8 cellular contexts compared by ENCODE assay signal in the genomic region with DNA sequence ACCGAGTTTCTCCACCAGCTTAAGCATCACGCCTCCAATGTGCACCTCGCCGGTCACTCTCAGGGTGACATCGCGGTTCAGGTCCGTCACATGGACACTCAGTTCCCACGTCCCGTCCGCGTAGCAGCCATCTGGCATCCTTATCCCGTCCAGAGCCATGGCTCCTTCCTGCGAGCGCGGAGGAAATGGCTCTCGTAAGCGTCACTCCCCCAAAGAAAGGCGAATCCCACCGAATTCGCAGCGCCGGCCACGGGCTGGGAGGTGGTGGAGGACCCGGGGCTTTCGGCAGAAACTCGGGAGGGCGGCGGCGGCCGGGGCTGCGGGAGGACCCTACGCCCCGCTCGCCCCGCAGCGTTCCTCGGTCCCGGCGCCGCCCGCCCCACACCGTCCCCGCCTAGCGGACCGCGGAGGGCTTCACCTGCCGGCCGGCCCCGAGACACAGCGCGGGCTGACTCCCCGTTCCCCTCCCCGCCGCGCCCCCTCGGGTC. TPM values are rescaled to one million over a fixed set of nuclear protein-coding genes. Genes with fewer than 3 reads are reported as not detected.
A peak's percentile ranks its signal among the peaks of the same experiment; 100 is the strongest.
DNase-seq lines count a peak whose midpoint lies in the region; ATAC-seq and TF ChIP-seq lines count a peak whose summit lies in the region.

No MANE protein-coding gene starts in this region.

- H3K4me2 ChIP-seq in GM23338 = peak overlapping the region; percentile 77

- H3F3A ChIP-seq in GM23338 (replicated peaks; ENCODE audit: low read depth) = no peaks in the 10 kb centered on the region; the same call in 1 of the 2 replicates

- H3K79me2 ChIP-seq in GM23338 (replicated peaks; ENCODE audit: insufficient read depth) = peaks cover 50% of the 10 kb centered on the region

- H3K27ac ChIP-seq in GM23338 (ENCODE audit: low read depth) = peak overlapping the region; percentile 61

- ATAC-seq in GM23338 = peak; percentile 71
- peak; percentile 51 to 62 for ATAC-seq in activated naive CD4-positive, alpha-beta T cell treated with anti-CD3 and anti-CD28 coated beads, Interleukin-2, amount 50 U/mL, for 72 hours
- ATAC-seq in Right ventricle myocardium inferior = peak; percentile 53
- ATAC-seq in omental fat pad (ENCODE audit: low FRiP score) = peak; percentile 58

- in situ Hi-C loops in Caki2 (cut with HindIII; ENCODE audit: low pct_unique_long_range_greater_than_20kb, low sequenced_read_pairs) (no loop called here), GM13976 (cut with MboI; ENCODE audit: low sequenced_read_pairs, unreplicated experiment) (loop anchor here (25.0 kb wide), 1 partner anchor 663 kb away; no protein-coding TSS in a partner anchor)

- H3K4me1 ChIP-seq in GM23338 (ENCODE audit: insufficient read depth) = peaks cover 43% of the 10 kb centered on the region

- H3K4me3 Mint-ChIP-seq in GM23338 = peak overlapping the region; percentile 99

- no peaks in the 10 kb centered on the region for H3K27me3 ChIP-seq in GM23338 (ENCODE audit: insufficient read depth)

- peaks cover 51% of the 10 kb centered on the region for H3K4me1 Mint-ChIP-seq in GM23338

- intact Hi-C loops in Right ventricle myocardium inferior (cut with DNase I) = loop anchor here (2.0 to 5.0 kb wide), 3 partner anchors 72 to 108 kb away; no protein-coding TSS in a partner anchor

- peaks cover 26% of the 10 kb centered on the region for H3K36me3 Mint-ChIP-seq in GM23338 (ENCODE audit: low read depth)
- H3K36me3 Mint-ChIP-seq in activated naive CD4-positive, alpha-beta T cell treated with anti-CD3 and anti-CD28 coated beads, Interleukin-2, amount 50 U/mL, for 72 hours = peaks cover 8 to 13% of the 10 kb centered on the region in 2 donors

- peak overlapping the region; percentile 88 for H3K4me3 ChIP-seq in GM23338

- TF ChIP-seq CTCF in GM23338 (conservative IDR thresholded peaks at IDR 0.05; ENCODE audit: low read depth in 2 of 2) (no peak), omental fat pad (IDR thresholded peaks at IDR 0.05) (no peak), GM13976 (IDR thresholded peaks at IDR 0.05; ENCODE audit: borderline replicate concordance, control extremely low read depth, extremely low read depth, insufficient read depth, missing control alignments) (no peak)

- 0 out of 2 replicates have a peak overlapping the region, but pooled peaks have one; percentile 63 for H2AFZ ChIP-seq in GM23338

- no peaks in the 10 kb centered on the region for H4K20me1 ChIP-seq in GM23338 (replicated peaks; ENCODE audit: insufficient read depth)

- H3K9me2 ChIP-seq in GM23338 (ENCODE audit: insufficient read depth) = no peaks in the 10 kb centered on the region

- no peaks in the 10 kb centered on the region; the same call in 1 of the 2 replicates for H3K36me3 ChIP-seq in GM23338 (ENCODE audit: insufficient read depth)

- DNase-seq in Caki2 (ENCODE audit: low read depth) (peak; percentile 60), GM23338 (ENCODE audit: low spot score) (peak; percentile 61), NCI-H524 treated with DMSO at 0.1 percent for 48 hours (lab: John Stamatoyannopoulos, UW) (peak; percentile 48), Right ventricle myocardium inferior (ENCODE audit: missing footprints) (peak; percentile 71), omental fat pad (ENCODE audit: low spot score) (peak; percentile 33), GM13976 (ENCODE audit: low spot score) (no peak), AML-193 (lab: John Stamatoyannopoulos, UW) (no peak)
- DNase-seq in activated naive CD4-positive, alpha-beta T cell treated with anti-CD3 and anti-CD28 coated beads, Interleukin-2, amount 50 U/mL, for 72 hours (ENCODE audit: low spot score in 2 of 2) = peak in 1 of 2 donors; percentile 14

- H3K9me3 Mint-ChIP-seq in GM23338 = no peaks in the 10 kb centered on the region; the same call in 2 of the 3 replicates
- H3K9me3 Mint-ChIP-seq in activated naive CD4-positive, alpha-beta T cell treated with anti-CD3 and anti-CD28 coated beads, Interleukin-2, amount 50 U/mL, for 72 hours = no peaks in the 10 kb centered on the region

- H3K27me3 Mint-ChIP-seq in GM23338 (ENCODE audit: insufficient read depth, low read depth, poor library complexity) = peaks cover 10% of the 10 kb centered on the region

- peak overlapping the region; percentile 96 for H3K27ac Mint-ChIP-seq in GM23338
- H3K27ac Mint-ChIP-seq in activated naive CD4-positive, alpha-beta T cell treated with anti-CD3 and anti-CD28 coated beads, Interleukin-2, amount 50 U/mL, for 72 hours = peak overlapping the region in 1 of 2 donors; percentile 62

TF ChIP-seq in GM23338, 12 proteins besides CTCF, POLR2A, EP300 and RAD21:
- TF ChIP-seq EZH2 (IDR thresholded peaks at IDR 0.05; ENCODE audit: low read depth, unreplicated experiment) (no peak), CREB1 (CRISPR knock-in tag; IDR thresholded peaks at IDR 0.05; ENCODE audit: low read depth) (0 out of 2 replicates have a peak, but pooled peaks have one; percentile 5), ZNF331 (CRISPR knock-in tag; IDR thresholded peaks at IDR 0.05; ENCODE audit: low read depth) (no peak)
TF ChIP-seq in GM23338: peak in this region for 1.

RNA-seq across cellular contexts. Expression of a gene that starts 0.4 kb away (rescaled TPM):
- 46.0 and 65.1 TPM in 2 replicates for total RNA-seq in Caki2 (2014; rRNA removed; shearing (Covaris generic); ENCODE audit: low replicate concordance)
- total RNA-seq in GM23338 (2014; rRNA removed; shearing (Covaris generic)) = 102 and 108 TPM in 2 replicates
- 148 and 152 TPM in 2 replicates for polyA plus RNA-seq in GM23338 (2016; fragmentation: Nextera tagmentation; extraction: Ambion mirVana)
- 1 to 10 TPM; 1.0 to 1.8 TPM for total RNA-seq in activated naive CD4-positive, alpha-beta T cell treated with anti-CD3 and anti-CD28 coated beads, Interleukin-2, amount 50 U/mL, for 72 hours
- total RNA-seq in Right ventricle myocardium inferior (127 TPM), omental fat pad (100 to 1,000 TPM; 158 to 209 (median 164) TPM)

Comparison
In these comparisons a context has a peak if more than half of its experiments do, and no peak if none do; other contexts are left out.
1. DNase-seq: peak in Caki2 (single experiment), GM23338 (single experiment), NCI-H524 treated with DMSO at 0.1 percent for 48 hours (single experiment), Right ventricle myocardium inferior (single experiment) and omental fat pad (single experiment); none in GM13976 (single experiment) and AML-193 (0 of 2).
2. RNA of a gene that starts 0.4 kb away (total RNA-seq): 158 to 209 TPM in omental fat pad, 127 TPM in Right ventricle myocardium inferior (single experiment), 102 to 108 TPM in GM23338 and 46.0 to 65.1 TPM in Caki2; 1.0 to 1.8 TPM in activated naive CD4-positive, alpha-beta T cell treated with anti-CD3 and anti-CD28 coated beads, Interleukin-2, amount 50 U/mL, for 72 hours; every median in the first group is over 10 times any median in the second.
3. Peak in every context shown above with its lines, with median percentiles within 50 percentile points of each other: ATAC-seq.